In genomic region chr19:10152100-10152499, GRCh38 we compare ENCODE assay signal across 21 cellular contexts.
"Had no signal": no experiment of that assay in that cellular context is flagged by ENCODE, and none has a peak within 500 bp of the region (broad histone marks: within the 10 kb centered on the region; RNA-seq: fewer than 3 reads in every experiment).

No MANE protein-coding gene starts in this region.

- H3K9me3 ChIP-seq: lower lobe of right lung, right lobe of liver, tibial artery had no signal

- H3K4me3 Mint-ChIP-seq: activated naive CD8-positive, alpha-beta T cell treated with anti-CD3 and anti-CD28 coated beads, Interleukin-2, amount 10 ng/mL, durations not matched to agents 7 days and 5 days; naive B cell; stimulated activated naive B cell treated with anti-CD40 and anti-IgM and Interleukin-4, amounts not matched to agents 10 μg/mL and 1 μg/mL and 100 μg/mL, for 72 hours; T-cell had no signal

- H3K27me3 Mint-ChIP-seq: activated naive CD8-positive, alpha-beta T cell treated with anti-CD3 and anti-CD28 coated beads, Interleukin-2, amount 10 ng/mL, durations not matched to agents 7 days and 5 days; naive B cell; stimulated activated naive B cell treated with anti-CD40 and anti-IgM and Interleukin-4, amounts not matched to agents 10 μg/mL and 1 μg/mL and 100 μg/mL, for 72 hours; T-cell had no signal

- DNase-seq: activated CD4-positive, alpha-beta T cell treated with anti-CD3 and anti-CD28 coated beads for 1 hour; activated CD4-positive, alpha-beta T cell treated with anti-CD3 and anti-CD28 coated beads, Interleukin-2, amount 50 U/mL, for 4 hours; activated CD8-positive, alpha-beta memory T cell treated with anti-CD3 and anti-CD28 coated beads for 24 hours; activated CD8-positive, alpha-beta memory T cell treated with anti-CD3 and anti-CD28 coated beads, Interleukin-2, amount 50 U/mL, for 48 hours; activated naive CD4-positive, alpha-beta T cell; activated naive CD8-positive, alpha-beta T cell treated with anti-CD3 and anti-CD28 coated beads, Interleukin-2, amount 10 ng/mL, durations not matched to agents 7 days and 5 days; amygdala; effector CD8-positive, alpha-beta T cell; erythroblast; kidney; lower lobe of right lung; naive B cell; nucleus accumbens; right lobe of liver; stimulated activated naive B cell treated with anti-CD40 and anti-IgM and Interleukin-4, amounts not matched to agents 10 μg/mL and 1 μg/mL and 100 μg/mL, for 72 hours; T-cell; tibial artery had no signal

- H3K9me3 Mint-ChIP-seq: activated naive CD8-positive, alpha-beta T cell treated with anti-CD3 and anti-CD28 coated beads, Interleukin-2, amount 10 ng/mL, durations not matched to agents 7 days and 5 days; activated T-helper 2 cell treated with anti-CD3 and anti-CD28 coated beads, Interferon-gamma antibody, Interleukin-2, Interleukin-4, amounts not matched to agents 10 μg/mL and 5 μg/mL and 100 μg/mL, durations not matched to agents 14 hours and 24 hours and 36 hours; naive B cell; stimulated activated naive B cell treated with anti-CD40 and anti-IgM and Interleukin-4, amounts not matched to agents 10 μg/mL and 1 μg/mL and 100 μg/mL, for 72 hours; T-cell had no signal

- ATAC-seq: foreskin keratinocyte; left lobe of liver; lower lobe of right lung; right lobe of liver; SK-N-SH treated with all-trans-retinoic acid at 6 μM for 48 hours; stimulated activated naive B cell treated with anti-CD40 and anti-IgM and Interleukin-4, amounts not matched to agents 10 μg/mL and 1 μg/mL and 100 μg/mL, for 72 hours; T-cell had no signal

- H3K27ac Mint-ChIP-seq: activated naive CD8-positive, alpha-beta T cell treated with anti-CD3 and anti-CD28 coated beads, Interleukin-2, amount 10 ng/mL, durations not matched to agents 7 days and 5 days; activated T-helper 2 cell treated with anti-CD3 and anti-CD28 coated beads, Interferon-gamma antibody, Interleukin-2, Interleukin-4, amounts not matched to agents 10 μg/mL and 5 μg/mL and 100 μg/mL, durations not matched to agents 14 hours and 24 hours and 36 hours; naive B cell; stimulated activated naive B cell treated with anti-CD40 and anti-IgM and Interleukin-4, amounts not matched to agents 10 μg/mL and 1 μg/mL and 100 μg/mL, for 72 hours had no signal

- H3K4me1 Mint-ChIP-seq: naive B cell, T-cell had no signal
